Comparison of ENCODE assay signal across 8 cellular contexts in genomic region chr5:10352404-10353240, GRCh38. TPM values are rescaled to one million over a fixed set of nuclear protein-coding genes. Genes with fewer than 3 reads are reported as not detected.
DNase-seq lines count a peak whose midpoint lies in the region; ATAC-seq and TF ChIP-seq lines count a peak whose summit lies in the region.

No MANE protein-coding gene starts in this region.

- H3K27ac Mint-ChIP-seq in T-helper 2 cell treated with Interferon-gamma antibody and Interleukin-4, amounts not matched to agents 5 μg/mL and 100 μg/mL, for 36 hours: peak overlapping the region; percentile 96

- H3K9me3 Mint-ChIP-seq in T-helper 2 cell treated with Interferon-gamma antibody and Interleukin-4, amounts not matched to agents 5 μg/mL and 100 μg/mL, for 36 hours: no peaks in the 10 kb centered on the region

- peak overlapping the region; percentile 72 for H3K4me3 ChIP-seq in effector memory CD4-positive, alpha-beta T cell (ENCODE audit: insufficient read depth, low read depth, low read length, poor library complexity, severe bottlenecking)
- H3K4me3 ChIP-seq in mucosa of descending colon (peak overlapping the region; percentile 100), tibial artery (peak overlapping the region; percentile 79 to 82)

- H3K36me3 Mint-ChIP-seq in T-helper 2 cell treated with Interferon-gamma antibody and Interleukin-4, amounts not matched to agents 5 μg/mL and 100 μg/mL, for 36 hours (ENCODE audit: low read depth): peaks cover 8% of the 10 kb centered on the region

- TF ChIP-seq CTCF in mucosa of descending colon (IDR thresholded peaks at IDR 0.05) (no peak), tibial artery (IDR thresholded peaks at IDR 0.05) (no peak)

- no peaks in the 10 kb centered on the region for H3K27me3 ChIP-seq in effector memory CD4-positive, alpha-beta T cell (replicated peaks; ENCODE audit: control insufficient read depth, insufficient read depth, low read length, poor library complexity, severe bottlenecking)
- no peaks in the 10 kb centered on the region for H3K27me3 ChIP-seq in tibial artery

- H3K36me3 ChIP-seq in KOPT-K1 (ENCODE audit: insufficient read depth, low read length) (no peaks in the 10 kb centered on the region), mucosa of descending colon (ENCODE audit: low read depth) (no peaks in the 10 kb centered on the region), tibial artery (no peaks in the 10 kb centered on the region)
- H3K36me3 ChIP-seq in effector memory CD4-positive, alpha-beta T cell (ENCODE audit: control insufficient read depth, insufficient read depth, low read length): no peaks in the 10 kb centered on the region

- no peak for ATAC-seq in mucosa of descending colon

- DNase-seq in activated CD4-positive, alpha-beta T cell treated with anti-CD3 and anti-CD28 coated beads for 4 hours: peak; percentile 21 to 27
- DNase-seq in activated CD4-positive, alpha-beta T cell treated with anti-CD3 and anti-CD28 coated beads, Interleukin-2, amount 50 U/mL, for 1 hour: no peak
- DNase-seq in T-helper 2 cell treated with Interferon-gamma antibody and Interleukin-4, amounts not matched to agents 5 μg/mL and 100 μg/mL, for 36 hours (ENCODE audit: low spot score): no peak
- DNase-seq in effector memory CD4-positive, alpha-beta T cell: no peak
- DNase-seq in mucosa of descending colon (no peak), tibial artery (peak in 1 of 2 donors; percentile 68)
- DNase-seq in effector CD8-positive, alpha-beta T cell (lab: John Stamatoyannopoulos, UW): no peak

- intact Hi-C loops in mucosa of descending colon (cut with DNase I, micrococcal nuclease): no loop called here
- intact Hi-C loops in tibial artery (cut with DNase I; ENCODE audit: low total_unique reads): loop anchor here (10.0 kb wide), 1 partner anchor 252 kb away; no protein-coding TSS in a partner anchor

- peak overlapping the region; percentile 89 for H3K4me3 Mint-ChIP-seq in T-helper 2 cell treated with Interferon-gamma antibody and Interleukin-4, amounts not matched to agents 5 μg/mL and 100 μg/mL, for 36 hours

- no peaks in the 10 kb centered on the region for H3K27me3 Mint-ChIP-seq in T-helper 2 cell treated with Interferon-gamma antibody and Interleukin-4, amounts not matched to agents 5 μg/mL and 100 μg/mL, for 36 hours (ENCODE audit: low read depth)

- peaks cover 31% of the 10 kb centered on the region for H3K4me1 Mint-ChIP-seq in T-helper 2 cell treated with Interferon-gamma antibody and Interleukin-4, amounts not matched to agents 5 μg/mL and 100 μg/mL, for 36 hours (ENCODE audit: low read depth)

- peaks cover 11% of the 10 kb centered on the region for H3K4me1 ChIP-seq in effector memory CD4-positive, alpha-beta T cell (ENCODE audit: control insufficient read depth, insufficient read depth, low read length, poor library complexity, severe bottlenecking)
- H3K4me1 ChIP-seq in mucosa of descending colon (ENCODE audit: low read depth) (no peaks in the 10 kb centered on the region), tibial artery (peaks cover 0 to 36% (median 9%) of the 10 kb centered on the region in 4 donors)

- H3K9me3 ChIP-seq in KOPT-K1 (ENCODE audit: insufficient read depth, low read length, poor library complexity, severe bottlenecking): no peaks in the 10 kb centered on the region
- no peaks in the 10 kb centered on the region for H3K9me3 ChIP-seq in effector memory CD4-positive, alpha-beta T cell (ENCODE audit: control insufficient read depth, low read length)
- no peaks in the 10 kb centered on the region for H3K9me3 ChIP-seq in mucosa of descending colon
- no peaks in the 10 kb centered on the region for H3K9me3 ChIP-seq in tibial artery

- H3K27ac ChIP-seq in KOPT-K1 (ENCODE audit: low read depth, low read length, poor library complexity, severe bottlenecking) (peak overlapping the region; percentile 86), tibial artery (peak overlapping the region; percentile 88 to 91)
- peak overlapping the region; percentile 84 for H3K27ac ChIP-seq in effector memory CD4-positive, alpha-beta T cell (ENCODE audit: insufficient read depth, low read length, poor library complexity, severe bottlenecking)

RNA-seq across cellular contexts. Expression of gene MARCHF6, which starts 0.9 kb away (rescaled TPM):
- 100 to 1,000 TPM; 141 to 205 (median 165) TPM for total RNA-seq in mucosa of descending colon

RNA-seq across cellular contexts. Expression of gene CMBL, which starts 44.9 kb away (rescaled TPM):
- total RNA-seq in mucosa of descending colon: 100 to 1,000 TPM in 1 of 3 donors, 10 to 100 TPM in 2; 81.4 to 210 (median 97.9) TPM

Comparison
In these comparisons a context has a peak if more than half of its experiments do, and no peak if none do; other contexts are left out.
1. DNase-seq: peak in activated CD4-positive, alpha-beta T cell treated with anti-CD3 and anti-CD28 coated beads for 4 hours (2 of 2); none in activated CD4-positive, alpha-beta T cell treated with anti-CD3 and anti-CD28 coated beads, Interleukin-2, amount 50 U/mL, for 1 hour (single experiment), T-helper 2 cell treated with Interferon-gamma antibody and Interleukin-4, amounts not matched to agents 5 μg/mL and 100 μg/mL, for 36 hours (single experiment), effector memory CD4-positive, alpha-beta T cell (0 of 3), mucosa of descending colon (0 of 3) and effector CD8-positive, alpha-beta T cell (single experiment).
2. Peak in every context shown above with its lines, with median percentiles within 50 percentile points of each other: H3K27ac ChIP-seq and H3K4me3 ChIP-seq.